Comparison of ENCODE assay signal across 11 cellular contexts in the genomic region with DNA sequence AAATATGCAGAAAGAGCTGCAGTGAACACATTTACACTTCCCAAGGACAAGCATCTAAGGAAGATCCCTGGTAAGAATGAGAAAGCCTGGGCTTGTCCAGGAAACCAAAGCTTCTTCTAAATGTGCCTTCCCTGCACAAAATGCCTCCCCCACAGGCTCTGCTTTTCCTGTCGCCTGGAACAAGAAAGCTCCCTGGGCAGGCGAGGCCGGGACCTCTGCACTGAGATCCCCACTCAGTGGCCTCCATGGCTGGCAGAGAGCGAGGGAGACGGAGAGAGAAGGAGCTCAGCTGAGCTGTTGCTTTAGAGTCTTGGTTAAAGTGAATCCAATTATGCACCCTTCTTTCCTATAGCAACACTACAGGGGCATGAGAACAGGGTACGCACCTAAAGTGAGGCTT.
DNase-seq lines count a peak whose midpoint lies in the region; ATAC-seq and TF ChIP-seq lines count a peak whose summit lies in the region.
"Had no signal": no experiment of that assay in that cellular context is flagged by ENCODE, and none has a peak within 500 bp of the region (broad histone marks: within the 10 kb centered on the region; RNA-seq: fewer than 3 reads in every experiment).

No MANE protein-coding gene starts in this region.

- TF ChIP-seq CTCF in heart left ventricle (IDR thresholded peaks at IDR 0.05), result no peak
- TF ChIP-seq CTCF in foreskin keratinocyte (conservative IDR thresholded peaks at IDR 0.05), result no peak
- TF ChIP-seq CTCF in upper lobe of right lung (IDR thresholded peaks at IDR 0.05), result no peak

- H3K4me1 ChIP-seq in heart left ventricle, result peaks cover 12 to 60% (median 48%) of the 10 kb centered on the region in 12 donors
- peaks cover 13% of the 10 kb centered on the region for H3K4me1 ChIP-seq in foreskin keratinocyte
- peaks cover 35% of the 10 kb centered on the region for H3K4me1 ChIP-seq in upper lobe of right lung

- no peaks in the 10 kb centered on the region for H3K27me3 ChIP-seq in heart left ventricle
- no peaks in the 10 kb centered on the region for H3K27me3 ChIP-seq in foreskin keratinocyte
- no peaks in the 10 kb centered on the region for H3K27me3 ChIP-seq in upper lobe of right lung

- no peak for TF ChIP-seq POLR2A in heart left ventricle (IDR thresholded peaks at IDR 0.05)

- H3K9me3 ChIP-seq in heart left ventricle (no peaks in the 10 kb centered on the region), upper lobe of right lung (no peaks in the 10 kb centered on the region)

- H3K4me3 ChIP-seq in heart left ventricle, result peak overlapping the region in 7 of 12 donors; percentile 26 to 50 (median 39)
- no peak overlapping the region for H3K4me3 ChIP-seq in upper lobe of right lung

- ATAC-seq in heart left ventricle (no peak), left ventricle myocardium superior (no peak), foreskin keratinocyte (no peak), upper lobe of right lung (no peak), GM21423 (IDR thresholded peaks at IDR 0.05; ENCODE audit: unreplicated experiment) (no peak)

- 43 to 80% (median 65%) methylated on average over 6 of the region's 6 CpGs for WGBS in heart left ventricle, 4 donors

- peak overlapping the region; percentile 68 to 98 (median 94) for H3K27ac ChIP-seq in heart left ventricle
- peak overlapping the region; percentile 18 for H3K27ac ChIP-seq in foreskin keratinocyte
- peak overlapping the region; percentile 89 for H3K27ac ChIP-seq in upper lobe of right lung

- intact Hi-C loops in heart left ventricle (cut with DNase I), result loop anchor here in 7 of 10 donors (5.0 kb wide), 4 partner anchors 34 to 99 kb away; partner anchors contain the start of gene GNA12 (in 4 of the 7)
- intact Hi-C loops in left ventricle myocardium superior (cut with micrococcal nuclease), result loop anchor here (10.0 kb wide), 1 partner anchor 81 kb away; the partner anchor contains the start of gene GNA12
- intact Hi-C loops in upper lobe of right lung (cut with DNase I), result no loop called here

- DNase-seq in heart left ventricle, result no peak
- DNase-seq in left ventricle myocardium superior, result no peak
- DNase-seq in foreskin keratinocyte, result no peak
- DNase-seq in pons (ENCODE audit: low spot score), result peak; percentile 22
- DNase-seq in upper lobe of right lung, result no peak
- DNase-seq in cerebellum (ENCODE audit: low spot score), result no peak
- DNase-seq in inferior parietal cortex (ENCODE audit: extremely low spot score), result no peak
- DNase-seq: activated CD4-positive, alpha-beta T cell treated with anti-CD3 and anti-CD28 coated beads for 48 hours; Calu3; NCI-H2081 treated with DMSO at 0.1 percent for 48 hours had no signal

- H3K36me3 ChIP-seq in heart left ventricle (no peaks in the 10 kb centered on the region), upper lobe of right lung (no peaks in the 10 kb centered on the region)

Comparison
In these comparisons a context has a peak if more than half of its experiments do, and no peak if none do; other contexts are left out.
1. H3K27ac ChIP-seq: peak in every context shown above with its lines; median percentile 94 in heart left ventricle; 89 in upper lobe of right lung; 18 in foreskin keratinocyte.